In the genomic region with DNA sequence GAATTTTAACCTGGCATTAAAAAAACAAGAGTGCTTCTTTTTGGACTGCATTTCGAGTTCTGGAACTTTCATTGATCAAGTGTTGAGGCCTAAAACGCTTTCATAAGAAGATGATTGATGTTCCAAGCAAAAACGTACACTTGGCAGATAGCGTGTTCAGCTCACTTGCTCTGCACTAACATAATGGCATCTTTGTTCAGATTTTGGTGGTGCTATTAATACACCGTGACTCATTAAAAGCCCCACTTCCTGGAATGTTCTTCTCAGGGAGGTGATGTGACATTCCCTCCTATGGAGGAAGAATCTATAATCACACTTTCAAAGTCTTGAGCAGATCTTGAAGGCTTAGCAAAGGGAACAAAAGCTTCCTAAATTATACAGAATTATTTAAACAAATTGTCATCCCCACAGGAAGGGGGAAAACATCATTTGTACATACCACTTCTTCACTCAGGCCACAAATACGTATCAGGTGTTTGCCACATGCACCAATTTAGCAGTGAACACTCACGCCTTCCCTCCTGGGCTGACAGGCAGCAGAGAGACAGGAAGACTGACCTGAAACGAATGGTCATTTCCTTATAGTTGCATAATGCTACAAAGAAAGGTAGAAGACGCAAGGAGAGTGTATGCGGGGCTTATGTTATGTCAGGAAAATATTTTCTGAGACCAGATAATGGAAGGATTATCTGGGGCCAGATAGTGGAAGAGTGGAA, we compare ENCODE assay signal across 1 cellular context.
TF ChIP-seq lines count a peak whose summit lies in the region.

No MANE protein-coding gene starts in this region.

TF ChIP-seq in K562, 482 proteins besides CTCF, POLR2A, EP300 and RAD21 (continued from another document and continues in another):
- TF ChIP-seq, protein P1, sequence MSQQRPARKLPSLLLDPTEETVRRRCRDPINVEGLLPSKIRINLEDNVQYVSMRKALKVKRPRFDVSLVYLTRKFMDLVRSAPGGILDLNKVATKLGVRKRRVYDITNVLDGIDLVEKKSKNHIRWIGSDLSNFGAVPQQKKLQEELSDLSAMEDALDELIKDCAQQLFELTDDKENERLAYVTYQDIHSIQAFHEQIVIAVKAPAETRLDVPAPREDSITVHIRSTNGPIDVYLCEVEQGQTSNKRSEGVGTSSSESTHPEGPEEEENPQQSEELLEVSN (IDR thresholded peaks at IDR 0.05; ENCODE audit: borderline replicate concordance in 1 of 2, extremely low read depth in 1 of 2, insufficient read depth in 1 of 2, insufficient read length in 1 of 2, low read depth in 1 of 2, low read length in 1 of 2, poor library complexity in 1 of 2, severe bottlenecking in 1 of 2), result peak in 1 of 2 experiments; percentile 30
- TF ChIP-seq PTBP1 (IDR thresholded peaks at IDR 0.05; ENCODE audit: low read depth, low read length) (no peak), ZFX (CRISPR knock-in tag; IDR thresholded peaks at IDR 0.05) (no peak), CHD1 (IDR thresholded peaks at IDR 0.05; ENCODE audit: low read length) (no peak), HDAC6 (IDR thresholded peaks at IDR 0.05; ENCODE audit: low read depth, low read length) (no peak), ZNF695 (CRISPR knock-in tag; IDR thresholded peaks at IDR 0.05) (no peak), TCFL5 (CRISPR knock-in tag; conservative IDR thresholded peaks at IDR 0.05) (no peak), STAT5B (CRISPR knock-in tag; IDR thresholded peaks at IDR 0.05) (no peak), ZNF282 (CRISPR knock-in tag; IDR thresholded peaks at IDR 0.05) (no peak), RFX7 (CRISPR knock-in tag; IDR thresholded peaks at IDR 0.05) (no peak), ZNF324 (CRISPR knock-in tag; IDR thresholded peaks at IDR 0.05) (no peak), PPARD (CRISPR knock-in tag; IDR thresholded peaks at IDR 0.05) (no peak), JUND (IDR thresholded peaks at IDR 0.05; ENCODE audit: borderline replicate concordance, low read depth, low read length) (peak; percentile 30; the same call in 1 of the 2 replicates), JUND (tag; IDR thresholded peaks at IDR 0.05; ENCODE audit: borderline replicate concordance, low read depth, low read length) (no peak; the same call in 2 of the 3 replicates), POLR2AphosphoS2 (IDR thresholded peaks at IDR 0.05; ENCODE audit: low read length) (no peak), XRCC3 (IDR thresholded peaks at IDR 0.05) (no peak), CCAR2 (IDR thresholded peaks at IDR 0.05; ENCODE audit: low read depth, low read length) (no peak), GABPA (tag; conservative IDR thresholded peaks at IDR 0.05; ENCODE audit: low read depth) (no peak), ZNF212 (CRISPR knock-in tag; IDR thresholded peaks at IDR 0.05) (no peak), SETDB1 (IDR thresholded peaks at IDR 0.05; ENCODE audit: low read length) (no peak), SMARCB1 (IDR thresholded peaks at IDR 0.05; ENCODE audit: insufficient read length, low read depth) (no peak), SUPT5H (IDR thresholded peaks at IDR 0.05) (no peak), MEF2A (IDR thresholded peaks at IDR 0.05; ENCODE audit: control insufficient read depth, low read depth, low read length) (peak; percentile 77; the same call in 1 of the 2 replicates), CEBPG (CRISPR knock-in tag; IDR thresholded peaks at IDR 0.05) (peak; percentile 29; the same call in 1 of the 2 replicates), CEBPG (tag; conservative IDR thresholded peaks at IDR 0.05 in 1 of 2, IDR thresholded peaks at IDR 0.05 in 1 of 2) (peak in 1 of 2 experiments; percentile 54; a peak in 2 of 4 replicates), RUNX1 (IDR thresholded peaks at IDR 0.05; ENCODE audit: low read depth) (no peak), NR2C1 (IDR thresholded peaks at IDR 0.05) (no peak), NR2C1 (tag; IDR thresholded peaks at IDR 0.05) (no peak)
- TF ChIP-seq, protein P2, sequence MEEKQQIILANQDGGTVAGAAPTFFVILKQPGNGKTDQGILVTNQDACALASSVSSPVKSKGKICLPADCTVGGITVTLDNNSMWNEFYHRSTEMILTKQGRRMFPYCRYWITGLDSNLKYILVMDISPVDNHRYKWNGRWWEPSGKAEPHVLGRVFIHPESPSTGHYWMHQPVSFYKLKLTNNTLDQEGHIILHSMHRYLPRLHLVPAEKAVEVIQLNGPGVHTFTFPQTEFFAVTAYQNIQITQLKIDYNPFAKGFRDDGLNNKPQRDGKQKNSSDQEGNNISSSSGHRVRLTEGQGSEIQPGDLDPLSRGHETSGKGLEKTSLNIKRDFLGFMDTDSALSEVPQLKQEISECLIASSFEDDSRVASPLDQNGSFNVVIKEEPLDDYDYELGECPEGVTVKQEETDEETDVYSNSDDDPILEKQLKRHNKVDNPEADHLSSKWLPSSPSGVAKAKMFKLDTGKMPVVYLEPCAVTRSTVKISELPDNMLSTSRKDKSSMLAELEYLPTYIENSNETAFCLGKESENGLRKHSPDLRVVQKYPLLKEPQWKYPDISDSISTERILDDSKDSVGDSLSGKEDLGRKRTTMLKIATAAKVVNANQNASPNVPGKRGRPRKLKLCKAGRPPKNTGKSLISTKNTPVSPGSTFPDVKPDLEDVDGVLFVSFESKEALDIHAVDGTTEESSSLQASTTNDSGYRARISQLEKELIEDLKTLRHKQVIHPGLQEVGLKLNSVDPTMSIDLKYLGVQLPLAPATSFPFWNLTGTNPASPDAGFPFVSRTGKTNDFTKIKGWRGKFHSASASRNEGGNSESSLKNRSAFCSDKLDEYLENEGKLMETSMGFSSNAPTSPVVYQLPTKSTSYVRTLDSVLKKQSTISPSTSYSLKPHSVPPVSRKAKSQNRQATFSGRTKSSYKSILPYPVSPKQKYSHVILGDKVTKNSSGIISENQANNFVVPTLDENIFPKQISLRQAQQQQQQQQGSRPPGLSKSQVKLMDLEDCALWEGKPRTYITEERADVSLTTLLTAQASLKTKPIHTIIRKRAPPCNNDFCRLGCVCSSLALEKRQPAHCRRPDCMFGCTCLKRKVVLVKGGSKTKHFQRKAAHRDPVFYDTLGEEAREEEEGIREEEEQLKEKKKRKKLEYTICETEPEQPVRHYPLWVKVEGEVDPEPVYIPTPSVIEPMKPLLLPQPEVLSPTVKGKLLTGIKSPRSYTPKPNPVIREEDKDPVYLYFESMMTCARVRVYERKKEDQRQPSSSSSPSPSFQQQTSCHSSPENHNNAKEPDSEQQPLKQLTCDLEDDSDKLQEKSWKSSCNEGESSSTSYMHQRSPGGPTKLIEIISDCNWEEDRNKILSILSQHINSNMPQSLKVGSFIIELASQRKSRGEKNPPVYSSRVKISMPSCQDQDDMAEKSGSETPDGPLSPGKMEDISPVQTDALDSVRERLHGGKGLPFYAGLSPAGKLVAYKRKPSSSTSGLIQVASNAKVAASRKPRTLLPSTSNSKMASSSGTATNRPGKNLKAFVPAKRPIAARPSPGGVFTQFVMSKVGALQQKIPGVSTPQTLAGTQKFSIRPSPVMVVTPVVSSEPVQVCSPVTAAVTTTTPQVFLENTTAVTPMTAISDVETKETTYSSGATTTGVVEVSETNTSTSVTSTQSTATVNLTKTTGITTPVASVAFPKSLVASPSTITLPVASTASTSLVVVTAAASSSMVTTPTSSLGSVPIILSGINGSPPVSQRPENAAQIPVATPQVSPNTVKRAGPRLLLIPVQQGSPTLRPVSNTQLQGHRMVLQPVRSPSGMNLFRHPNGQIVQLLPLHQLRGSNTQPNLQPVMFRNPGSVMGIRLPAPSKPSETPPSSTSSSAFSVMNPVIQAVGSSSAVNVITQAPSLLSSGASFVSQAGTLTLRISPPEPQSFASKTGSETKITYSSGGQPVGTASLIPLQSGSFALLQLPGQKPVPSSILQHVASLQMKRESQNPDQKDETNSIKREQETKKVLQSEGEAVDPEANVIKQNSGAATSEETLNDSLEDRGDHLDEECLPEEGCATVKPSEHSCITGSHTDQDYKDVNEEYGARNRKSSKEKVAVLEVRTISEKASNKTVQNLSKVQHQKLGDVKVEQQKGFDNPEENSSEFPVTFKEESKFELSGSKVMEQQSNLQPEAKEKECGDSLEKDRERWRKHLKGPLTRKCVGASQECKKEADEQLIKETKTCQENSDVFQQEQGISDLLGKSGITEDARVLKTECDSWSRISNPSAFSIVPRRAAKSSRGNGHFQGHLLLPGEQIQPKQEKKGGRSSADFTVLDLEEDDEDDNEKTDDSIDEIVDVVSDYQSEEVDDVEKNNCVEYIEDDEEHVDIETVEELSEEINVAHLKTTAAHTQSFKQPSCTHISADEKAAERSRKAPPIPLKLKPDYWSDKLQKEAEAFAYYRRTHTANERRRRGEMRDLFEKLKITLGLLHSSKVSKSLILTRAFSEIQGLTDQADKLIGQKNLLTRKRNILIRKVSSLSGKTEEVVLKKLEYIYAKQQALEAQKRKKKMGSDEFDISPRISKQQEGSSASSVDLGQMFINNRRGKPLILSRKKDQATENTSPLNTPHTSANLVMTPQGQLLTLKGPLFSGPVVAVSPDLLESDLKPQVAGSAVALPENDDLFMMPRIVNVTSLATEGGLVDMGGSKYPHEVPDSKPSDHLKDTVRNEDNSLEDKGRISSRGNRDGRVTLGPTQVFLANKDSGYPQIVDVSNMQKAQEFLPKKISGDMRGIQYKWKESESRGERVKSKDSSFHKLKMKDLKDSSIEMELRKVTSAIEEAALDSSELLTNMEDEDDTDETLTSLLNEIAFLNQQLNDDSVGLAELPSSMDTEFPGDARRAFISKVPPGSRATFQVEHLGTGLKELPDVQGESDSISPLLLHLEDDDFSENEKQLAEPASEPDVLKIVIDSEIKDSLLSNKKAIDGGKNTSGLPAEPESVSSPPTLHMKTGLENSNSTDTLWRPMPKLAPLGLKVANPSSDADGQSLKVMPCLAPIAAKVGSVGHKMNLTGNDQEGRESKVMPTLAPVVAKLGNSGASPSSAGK (IDR thresholded peaks at IDR 0.05), result peak; percentile 52; the same call in 1 of the 2 replicates
- TF ChIP-seq, protein P3, sequence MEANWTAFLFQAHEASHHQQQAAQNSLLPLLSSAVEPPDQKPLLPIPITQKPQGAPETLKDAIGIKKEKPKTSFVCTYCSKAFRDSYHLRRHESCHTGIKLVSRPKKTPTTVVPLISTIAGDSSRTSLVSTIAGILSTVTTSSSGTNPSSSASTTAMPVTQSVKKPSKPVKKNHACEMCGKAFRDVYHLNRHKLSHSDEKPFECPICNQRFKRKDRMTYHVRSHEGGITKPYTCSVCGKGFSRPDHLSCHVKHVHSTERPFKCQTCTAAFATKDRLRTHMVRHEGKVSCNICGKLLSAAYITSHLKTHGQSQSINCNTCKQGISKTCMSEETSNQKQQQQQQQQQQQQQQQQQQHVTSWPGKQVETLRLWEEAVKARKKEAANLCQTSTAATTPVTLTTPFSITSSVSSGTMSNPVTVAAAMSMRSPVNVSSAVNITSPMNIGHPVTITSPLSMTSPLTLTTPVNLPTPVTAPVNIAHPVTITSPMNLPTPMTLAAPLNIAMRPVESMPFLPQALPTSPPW (CRISPR knock-in tag; IDR thresholded peaks at IDR 0.05), result no peak
- TF ChIP-seq, protein P4, sequence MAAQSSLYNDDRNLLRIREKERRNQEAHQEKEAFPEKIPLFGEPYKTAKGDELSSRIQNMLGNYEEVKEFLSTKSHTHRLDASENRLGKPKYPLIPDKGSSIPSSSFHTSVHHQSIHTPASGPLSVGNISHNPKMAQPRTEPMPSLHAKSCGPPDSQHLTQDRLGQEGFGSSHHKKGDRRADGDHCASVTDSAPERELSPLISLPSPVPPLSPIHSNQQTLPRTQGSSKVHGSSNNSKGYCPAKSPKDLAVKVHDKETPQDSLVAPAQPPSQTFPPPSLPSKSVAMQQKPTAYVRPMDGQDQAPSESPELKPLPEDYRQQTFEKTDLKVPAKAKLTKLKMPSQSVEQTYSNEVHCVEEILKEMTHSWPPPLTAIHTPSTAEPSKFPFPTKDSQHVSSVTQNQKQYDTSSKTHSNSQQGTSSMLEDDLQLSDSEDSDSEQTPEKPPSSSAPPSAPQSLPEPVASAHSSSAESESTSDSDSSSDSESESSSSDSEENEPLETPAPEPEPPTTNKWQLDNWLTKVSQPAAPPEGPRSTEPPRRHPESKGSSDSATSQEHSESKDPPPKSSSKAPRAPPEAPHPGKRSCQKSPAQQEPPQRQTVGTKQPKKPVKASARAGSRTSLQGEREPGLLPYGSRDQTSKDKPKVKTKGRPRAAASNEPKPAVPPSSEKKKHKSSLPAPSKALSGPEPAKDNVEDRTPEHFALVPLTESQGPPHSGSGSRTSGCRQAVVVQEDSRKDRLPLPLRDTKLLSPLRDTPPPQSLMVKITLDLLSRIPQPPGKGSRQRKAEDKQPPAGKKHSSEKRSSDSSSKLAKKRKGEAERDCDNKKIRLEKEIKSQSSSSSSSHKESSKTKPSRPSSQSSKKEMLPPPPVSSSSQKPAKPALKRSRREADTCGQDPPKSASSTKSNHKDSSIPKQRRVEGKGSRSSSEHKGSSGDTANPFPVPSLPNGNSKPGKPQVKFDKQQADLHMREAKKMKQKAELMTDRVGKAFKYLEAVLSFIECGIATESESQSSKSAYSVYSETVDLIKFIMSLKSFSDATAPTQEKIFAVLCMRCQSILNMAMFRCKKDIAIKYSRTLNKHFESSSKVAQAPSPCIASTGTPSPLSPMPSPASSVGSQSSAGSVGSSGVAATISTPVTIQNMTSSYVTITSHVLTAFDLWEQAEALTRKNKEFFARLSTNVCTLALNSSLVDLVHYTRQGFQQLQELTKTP (IDR thresholded peaks at IDR 0.05; ENCODE audit: low read depth in 1 of 2, partially characterized antibody in 2 of 2), result no peak
- TF ChIP-seq, protein P5, sequence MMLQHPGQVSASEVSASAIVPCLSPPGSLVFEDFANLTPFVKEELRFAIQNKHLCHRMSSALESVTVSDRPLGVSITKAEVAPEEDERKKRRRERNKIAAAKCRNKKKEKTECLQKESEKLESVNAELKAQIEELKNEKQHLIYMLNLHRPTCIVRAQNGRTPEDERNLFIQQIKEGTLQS (IDR thresholded peaks at IDR 0.05), result peak; percentile 41; the same call in 1 of the 2 replicates
- TF ChIP-seq, protein P5 (CRISPR knock-in tag; conservative IDR thresholded peaks at IDR 0.05), result no peak
- TF ChIP-seq, protein P6, sequence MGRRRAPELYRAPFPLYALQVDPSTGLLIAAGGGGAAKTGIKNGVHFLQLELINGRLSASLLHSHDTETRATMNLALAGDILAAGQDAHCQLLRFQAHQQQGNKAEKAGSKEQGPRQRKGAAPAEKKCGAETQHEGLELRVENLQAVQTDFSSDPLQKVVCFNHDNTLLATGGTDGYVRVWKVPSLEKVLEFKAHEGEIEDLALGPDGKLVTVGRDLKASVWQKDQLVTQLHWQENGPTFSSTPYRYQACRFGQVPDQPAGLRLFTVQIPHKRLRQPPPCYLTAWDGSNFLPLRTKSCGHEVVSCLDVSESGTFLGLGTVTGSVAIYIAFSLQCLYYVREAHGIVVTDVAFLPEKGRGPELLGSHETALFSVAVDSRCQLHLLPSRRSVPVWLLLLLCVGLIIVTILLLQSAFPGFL (CRISPR knock-in tag; IDR thresholded peaks at IDR 0.05), result no peak
